In genomic region chr20:62952373-62953166, GRCh38 we compare ENCODE assay signal across 8 cellular contexts. TPM values are rescaled to one million over a fixed set of nuclear protein-coding genes. Genes with fewer than 3 reads are reported as not detected.
DNase-seq lines count a peak whose midpoint lies in the region; ATAC-seq and TF ChIP-seq lines count a peak whose summit lies in the region.

Gene SLC17A9 (plus strand): TSS chr20:62952709. CDS start chr20:62952831, 122 bp downstream.

- dilution Hi-C loops in mammary epithelial cell (cut with HindIII; ENCODE audit: low sequenced_read_pairs): no loop called here

- POLR2A ChIA-PET in Panc1 (lab: Charles Lee): no interaction called here

- peak within 1 kb of the TSS; percentile 82 for H2AFZ ChIP-seq in mammary epithelial cell (ENCODE audit: low read depth, low read length)

- BruUV-seq in Panc1 (replicated peaks; lab: Mats Ljungman, UMichigan) (no TSS peak), mammary epithelial cell (replicated peaks; lab: Mats Ljungman, UMichigan) (no TSS peak)

- intact Hi-C loops in Panc1 (cut with micrococcal nuclease; ENCODE audit: unreplicated experiment) (no loop called here), mammary epithelial cell (cut with micrococcal nuclease) (no loop called here)

- no peak within 1 kb of the TSS for H3K27ac ChIP-seq in Panc1 (ENCODE audit: low read length)
- H3K27ac ChIP-seq in mammary epithelial cell (ENCODE audit: insufficient read depth, low read depth, low read length): no peak within 1 kb of the TSS

- WGBS in mammary epithelial cell (ENCODE audit: low coverage, missing lambda C conversion rate): 32% methylated on average over 23 of the region's 40 CpGs

- ATAC-seq in HG02610 (IDR thresholded peaks at IDR 0.05; ENCODE audit: unreplicated experiment) (peak; percentile 54), Panc1 (peak; percentile 13; the same call in 1 of the 2 replicates)

- no peak within 1 kb of the TSS for H3K4me2 ChIP-seq in mammary epithelial cell (ENCODE audit: insufficient read depth, low read depth, low read length)

- DNase-seq in Panc1 (ENCODE audit: low read depth, low spot score) (no peak), mammary epithelial cell (no peak), kidney tubule cell (ENCODE audit: low spot score) (peak; percentile 53), HPDE6-E6E7 (ENCODE audit: extremely low spot score) (no peak), NCI-H1105 treated with DMSO at 0.1 percent for 48 hours (lab: John Stamatoyannopoulos, UW) (no peak)
- peak; percentile 9 to 26 for DNase-seq in stimulated activated CD8-positive, alpha-beta memory T cell treated with anti-CD3 and anti-CD28 coated beads, Interleukin-7, amount 100 ng/mL, for 1 hour (ENCODE audit: low read depth in 2 of 2)

- H3K4me3 ChIP-seq in GM12875 (ENCODE audit: low read depth, low read length) (peak within 1 kb of the TSS; percentile 66), Panc1 (ENCODE audit: low read depth in 2 of 2, low read length in 2 of 2) (no peak within 1 kb of the TSS), mammary epithelial cell (replicated peaks in 1 of 3; ENCODE audit: insufficient read depth in 1 of 3, low read depth in 2 of 3, low read length in 3 of 3) (no peak within 1 kb of the TSS)

- no peaks in the 10 kb centered on the region for H3K36me3 ChIP-seq in Panc1 (ENCODE audit: control insufficient read depth, insufficient read depth, low read length)
- H3K36me3 ChIP-seq in mammary epithelial cell (ENCODE audit: insufficient read depth, low read length): peaks cover 2% of the 10 kb centered on the region

- H3K4me1 ChIP-seq in Panc1 (ENCODE audit: control insufficient read depth, insufficient read depth, low read length) (peaks cover 9% of the 10 kb centered on the region; the same call in 1 of the 2 replicates), mammary epithelial cell (ENCODE audit: insufficient read depth, low read length) (peaks cover 13% of the 10 kb centered on the region)

- TF ChIP-seq CTCF in GM12875 (IDR thresholded peaks at IDR 0.05; ENCODE audit: borderline replicate concordance, insufficient read depth, low read depth, low read length) (peak; percentile 23; the same call in 1 of the 2 replicates), Panc1 (IDR thresholded peaks at IDR 0.05) (no peak), mammary epithelial cell (conservative IDR thresholded peaks at IDR 0.05 in 1 of 2, IDR thresholded peaks at IDR 0.05 in 1 of 2; ENCODE audit: extremely low read depth in 1 of 2, insufficient read depth in 1 of 2, low read depth in 1 of 2, low read length in 2 of 2) (no peak)

- no peaks in the 10 kb centered on the region for H3K27me3 ChIP-seq in Panc1 (ENCODE audit: control insufficient read depth, insufficient read depth, low read length)
- H3K27me3 ChIP-seq in mammary epithelial cell (ENCODE audit: insufficient read depth, low read length): no peaks in the 10 kb centered on the region

- no peak within 1 kb of the TSS for H3K9ac ChIP-seq in mammary epithelial cell (ENCODE audit: insufficient read depth, low read length)

- CTCF ChIA-PET in Panc1 (lab: Charles Lee): no interaction called here
- CTCF ChIA-PET in mammary epithelial cell (lab: Charles Lee; ENCODE audit: low non-redundant PET): no interaction called here

- peaks cover 6% of the 10 kb centered on the region for H3K79me2 ChIP-seq in mammary epithelial cell (ENCODE audit: insufficient read depth, low read length)

- in situ Hi-C loops in Panc1 (cut with HindIII; ENCODE audit: low pct_unique_long_range_greater_than_20kb, low sequenced_read_pairs) (no loop called here), mammary epithelial cell (cut with MboI; ENCODE audit: low sequenced_read_pairs in 2 of 2) (no loop called here)

- no peaks in the 10 kb centered on the region for H3K9me3 ChIP-seq in Panc1 (ENCODE audit: control insufficient read depth, insufficient read depth, low read depth, low read length)
- peaks cover 4% of the 10 kb centered on the region for H3K9me3 ChIP-seq in mammary epithelial cell (replicated peaks; ENCODE audit: insufficient read depth, low read length)

- H4K20me1 ChIP-seq in mammary epithelial cell (ENCODE audit: insufficient read depth, low read length): no peaks in the 10 kb centered on the region

RNA-seq across cellular contexts. Expression of gene SLC17A9, which starts in this region (rescaled TPM):
- total RNA-seq in Panc1 (2021; ENCODE audit: unreplicated experiment) (0.28 TPM), mammary epithelial cell (under 1 TPM; 0.33 to 0.67 TPM)
- not detected for polyA plus RNA-seq in Panc1 (2012; ENCODE audit: insufficient read length)
- polyA plus RNA-seq in mammary epithelial cell: 0.09 TPM
- not detected for polyA minus RNA-seq in mammary epithelial cell

Comparison
In these comparisons a context has a peak if more than half of its experiments do, and no peak if none do; other contexts are left out.
1. Peak in ATAC-seq in Panc1; RNA of the gene not detected or under 1 TPM.
2. DNase-seq: peak in kidney tubule cell (single experiment) and stimulated activated CD8-positive, alpha-beta memory T cell treated with anti-CD3 and anti-CD28 coated beads, Interleukin-7, amount 100 ng/mL, for 1 hour (2 of 2); none in Panc1 (single experiment), mammary epithelial cell (single experiment), HPDE6-E6E7 (single experiment) and NCI-H1105 treated with DMSO at 0.1 percent for 48 hours (single experiment).